Comparison of ENCODE assay signal across 8 cellular contexts in genomic region chr2:224369028-224369632, GRCh38. TPM values are rescaled to one million over a fixed set of nuclear protein-coding genes. Genes with fewer than 3 reads are reported as not detected.
DNase-seq lines count a peak whose midpoint lies in the region; ATAC-seq, FAIRE-seq and TF ChIP-seq lines count a peak whose summit lies in the region.

No MANE protein-coding gene starts in this region.

- H3K27me3 ChIP-seq in A673 (replicated peaks; ENCODE audit: insufficient read depth, low read depth, low read length, poor library complexity) (no peaks in the 10 kb centered on the region), iPS DF 6.9 (ENCODE audit: control insufficient read depth, insufficient read depth, low read length) (no peaks in the 10 kb centered on the region)

- H3K4me3 Mint-ChIP-seq in type B pancreatic cell: no peak overlapping the region

- TF ChIP-seq CTCF in A673 (conservative IDR thresholded peaks at IDR 0.05; ENCODE audit: low read depth, low read length) (peak; percentile 84), WI38 (IDR thresholded peaks at IDR 0.05; ENCODE audit: low read depth, low read length) (peak; percentile 9; the same call in 1 of the 2 replicates), type B pancreatic cell (conservative IDR thresholded peaks at IDR 0.05) (peak; percentile 83)

- BruUV-seq in A673 (replicated peaks; lab: Mats Ljungman, UMichigan): no TSS peak

- DNase-seq in A673 (ENCODE audit: low spot score): peak; percentile 81
- peak; percentile 16 for DNase-seq in MV-4-11 (lab: John Stamatoyannopoulos, UW)
- DNase-seq in iPS DF 6.9 (ENCODE audit: low read depth, low spot score): peak; percentile 18
- DNase-seq in type B pancreatic cell (ENCODE audit: extremely low spot score, unreplicated experiment): no peak
- no peak for DNase-seq in C1 segment of cervical spinal cord (lab: John Stamatoyannopoulos, UW)

- H3K36me3 ChIP-seq in A673 (ENCODE audit: insufficient read depth, low read length, poor library complexity, severe bottlenecking) (no peaks in the 10 kb centered on the region), iPS DF 6.9 (ENCODE audit: control insufficient read depth, insufficient read depth, low read length) (no peaks in the 10 kb centered on the region)

- no peak overlapping the region for H3K27ac Mint-ChIP-seq in type B pancreatic cell

- no CpG with 5 or more reads among the region's 7 CpGs for WGBS in iPS DF 6.9 (ENCODE audit: insufficient coverage, insufficient read length)

- H3K9me3 ChIP-seq in A673 (ENCODE audit: low read depth, low read length, poor library complexity, severe bottlenecking): no peaks in the 10 kb centered on the region
- no peaks in the 10 kb centered on the region; the same call in 1 of the 2 replicates for H3K9me3 ChIP-seq in iPS DF 6.9 (ENCODE audit: control insufficient read depth, insufficient read depth, low read length)

- POLR2A ChIA-PET in A673 (lab: Charles Lee; ENCODE audit: low non-redundant PET): no interaction called here

- intact Hi-C loops in A673 (cut with micrococcal nuclease; ENCODE audit: unreplicated experiment): loop anchor here (2.0 to 5.0 kb wide), 2 partner anchors 398 to 507 kb away; no protein-coding TSS in a partner anchor

- H3K4me1 Mint-ChIP-seq in type B pancreatic cell (ENCODE audit: unreplicated experiment): no peaks in the 10 kb centered on the region

- FAIRE-seq in G401.6 (lab: Jason Lieb, UNC): peak; percentile 3

- H3K27ac ChIP-seq in A673 (ENCODE audit: low read depth, low read length, poor library complexity, severe bottlenecking) (no peak overlapping the region), iPS DF 6.9 (ENCODE audit: low read length) (no peak overlapping the region)

- ATAC-seq in HG02870 (IDR thresholded peaks at IDR 0.05; ENCODE audit: unreplicated experiment): no peak

- H3K27me3 Mint-ChIP-seq in type B pancreatic cell: peaks cover 3% of the 10 kb centered on the region

- H3K9me3 Mint-ChIP-seq in type B pancreatic cell: no peaks in the 10 kb centered on the region

- H3K36me3 Mint-ChIP-seq in type B pancreatic cell: no peaks in the 10 kb centered on the region

- H3K4me3 ChIP-seq in A673 (ENCODE audit: low read depth, low read length, poor library complexity, severe bottlenecking) (no peak overlapping the region), WI38 (ENCODE audit: low read depth, low read length) (no peak overlapping the region), iPS DF 6.9 (ENCODE audit: low read length) (no peak overlapping the region)

- H3K4me1 ChIP-seq in A673 (ENCODE audit: insufficient read depth, low read length, poor library complexity, severe bottlenecking) (peaks cover 15% of the 10 kb centered on the region), iPS DF 6.9 (ENCODE audit: control insufficient read depth, insufficient read depth, low read length) (no peaks in the 10 kb centered on the region)

- CTCF ChIA-PET in A673 (lab: Charles Lee): interaction anchor here (0.9 to 1.3 kb wide), 2 partner anchors 26 to 399 kb away, joined by 3 to 6 read pairs; no protein-coding TSS in a partner anchor

RNA-seq across cellular contexts. Expression of gene FAM124B, which starts 32.8 kb away (rescaled TPM):
- not detected in 2 replicates for total RNA-seq in A673 (2021)
- not detected in 2 replicates for total RNA-seq in type B pancreatic cell (ENCODE audit: low replicate concordance)

Comparison
In these comparisons a context has a peak if more than half of its experiments do, and no peak if none do; other contexts are left out.
1. DNase-seq: peak in A673 (single experiment), MV-4-11 (single experiment) and iPS DF 6.9 (single experiment); none in type B pancreatic cell (single experiment) and C1 segment of cervical spinal cord (0 of 14).
2. CTCF ChIP-seq: peak in every context shown above with its lines; median percentile 84 in A673; 83 in type B pancreatic cell; 9 in WI38.